In the genomic region with DNA sequence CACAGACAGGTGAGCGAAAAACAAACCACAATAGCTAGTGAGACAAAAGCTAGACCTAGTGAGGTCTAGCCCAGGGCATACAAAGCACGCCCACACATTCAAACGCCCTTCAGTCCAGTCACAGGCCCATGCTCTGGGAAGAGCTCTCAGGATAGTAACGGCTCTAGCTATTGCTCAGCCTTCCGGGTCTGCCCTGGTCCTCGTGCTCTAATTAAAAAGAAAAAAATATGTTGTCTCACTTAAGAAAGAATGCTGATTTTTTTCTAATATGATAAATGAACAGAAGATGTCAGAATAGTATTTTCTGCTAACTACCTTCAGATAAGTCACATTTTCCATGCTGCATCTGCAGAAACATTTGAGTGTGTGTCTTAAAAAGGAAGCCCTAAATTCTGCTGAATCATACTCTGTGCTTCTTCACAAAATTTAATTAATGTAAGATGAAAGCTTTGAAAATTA, we compare ENCODE assay signal across 8 cellular contexts.
DNase-seq lines count a peak whose midpoint lies in the region; ATAC-seq, FAIRE-seq and TF ChIP-seq lines count a peak whose summit lies in the region.

No MANE protein-coding gene starts in this region.

- DNase-seq in ELF-1 (ENCODE audit: low read depth, low spot score) (peak; percentile 59), psoas muscle (no peak), NCI-H2171 treated with DMSO at 0.1 percent for 48 hours (lab: John Stamatoyannopoulos, UW) (no peak), LoVo (ENCODE audit: low spot score) (no peak)

- H3K4me3 ChIP-seq in SU-DHL-6 (ENCODE audit: insufficient read depth, low read length, poor library complexity, severe bottlenecking) (no peak overlapping the region), psoas muscle (no peak overlapping the region)

- TF ChIP-seq CTCF in SU-DHL-6 (IDR thresholded peaks at IDR 0.05; ENCODE audit: insufficient read depth, low read length, poor library complexity, severe bottlenecking) = no peak
- no peak for TF ChIP-seq CTCF in psoas muscle (IDR thresholded peaks at IDR 0.05)

- no peaks in the 10 kb centered on the region for H4K20me1 ChIP-seq in SU-DHL-6 (ENCODE audit: low read depth, low read length)

- peak; percentile 87 for FAIRE-seq in endometrium (lab: Jason Lieb, UNC)

- no peaks in the 10 kb centered on the region for H3K9me3 ChIP-seq in SU-DHL-6 (ENCODE audit: insufficient read depth, low read length)
- no peaks in the 10 kb centered on the region for H3K9me3 ChIP-seq in psoas muscle

- H3K4me1 ChIP-seq in psoas muscle = peaks cover 47% of the 10 kb centered on the region

- H3K27me3 ChIP-seq in SU-DHL-6 (ENCODE audit: low read length) (no peaks in the 10 kb centered on the region), psoas muscle (ENCODE audit: insufficient read depth in 3 of 3, low read length in 2 of 3) (no peaks in the 10 kb centered on the region)

- H2AFZ ChIP-seq in SU-DHL-6 (ENCODE audit: low read depth, low read length, severe bottlenecking) = peak overlapping the region; percentile 50

- H3K79me2 ChIP-seq in SU-DHL-6 (ENCODE audit: insufficient read depth, low read length) = no peaks in the 10 kb centered on the region

- H3K9ac ChIP-seq in SU-DHL-6 (ENCODE audit: low read length) = peak overlapping the region; percentile 29

- H3K4me2 ChIP-seq in SU-DHL-6 (ENCODE audit: low read depth, low read length, poor library complexity, severe bottlenecking) = peak overlapping the region; percentile 61

- peak in 3 of 4 donors; percentile 42 to 46 (median 43) for ATAC-seq in psoas muscle
- no peak for ATAC-seq in HG03457 (IDR thresholded peaks at IDR 0.05; ENCODE audit: unreplicated experiment)
- no peak for ATAC-seq in GM18517 (IDR thresholded peaks at IDR 0.05; ENCODE audit: unreplicated experiment)

- WGBS in psoas muscle, 3 donors = 55 to 76% (median 57%) methylated on average over 6 of the region's 6 CpGs

- intact Hi-C loops in psoas muscle (cut with DNase I) = no loop called here

- H3F3A ChIP-seq in SU-DHL-6 (ENCODE audit: insufficient read depth) = peaks cover 24% of the 10 kb centered on the region

- no peaks in the 10 kb centered on the region for H3K36me3 ChIP-seq in SU-DHL-6 (ENCODE audit: low read length)
- H3K36me3 ChIP-seq in psoas muscle (ENCODE audit: insufficient read depth in 1 of 2, low read depth in 1 of 2) = peaks cover 0 to 9% of the 10 kb centered on the region in 2 donors

- H3K27ac ChIP-seq in SU-DHL-6 (ENCODE audit: low read depth, low read length) = peak overlapping the region; percentile 80
- peak overlapping the region; percentile 90 for H3K27ac ChIP-seq in psoas muscle

- H3K9me2 ChIP-seq in SU-DHL-6 (replicated peaks; ENCODE audit: insufficient read depth, low read length) = no peaks in the 10 kb centered on the region

Comparison
In these comparisons a context has a peak if more than half of its experiments do, and no peak if none do; other contexts are left out.
1. ATAC-seq: peak in psoas muscle (3 of 4); none in HG03457 (single experiment) and GM18517 (single experiment).